Comparison of ENCODE assay signal across 9 cellular contexts in the genomic region with DNA sequence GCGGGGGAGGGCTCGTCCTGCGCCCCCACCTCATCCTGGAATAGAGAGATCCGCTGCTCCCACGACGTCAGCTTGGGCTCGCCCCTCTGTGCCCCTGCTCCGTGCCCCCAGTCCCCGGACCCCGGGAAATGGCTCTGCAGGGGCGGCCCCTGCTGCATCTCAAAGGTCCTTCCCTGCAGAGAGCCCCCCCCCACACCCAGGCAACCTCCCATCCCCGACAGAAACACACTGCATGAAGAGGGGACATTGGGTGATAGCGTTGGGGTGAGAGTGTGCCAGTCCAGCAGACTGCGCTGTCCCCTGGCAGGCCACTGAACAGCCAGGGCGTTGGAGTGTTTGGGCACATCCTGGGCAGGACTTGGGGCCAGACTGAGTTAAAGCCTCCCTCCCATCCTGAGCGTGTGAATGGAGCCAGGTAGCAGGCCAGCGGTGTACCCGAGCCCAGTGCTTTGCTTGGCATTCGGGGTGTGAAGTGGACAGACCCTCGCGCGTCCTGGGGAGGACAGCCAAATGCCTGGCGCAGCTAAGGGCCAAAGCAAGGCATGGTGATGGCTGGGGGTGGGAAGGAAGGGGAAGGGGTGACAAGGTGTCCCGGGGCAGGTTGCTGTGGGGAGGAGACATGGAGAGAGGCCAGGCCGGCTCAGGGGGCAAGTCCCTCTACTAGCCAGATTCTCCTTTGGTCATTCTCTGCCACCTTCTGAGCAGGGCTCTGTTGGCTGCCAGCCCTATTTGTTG. TPM values are rescaled to one million over a fixed set of nuclear protein-coding genes. Genes with fewer than 3 reads are reported as not detected.
A peak's percentile ranks its signal among the peaks of the same experiment; 100 is the strongest.
DNase-seq lines count a peak whose midpoint lies in the region; ATAC-seq and TF ChIP-seq lines count a peak whose summit lies in the region.
"Had no signal": no experiment of that assay in that cellular context is flagged by ENCODE, and none has a peak within 500 bp of the region (broad histone marks: within the 10 kb centered on the region; RNA-seq: fewer than 3 reads in every experiment).

No MANE protein-coding gene starts in this region.

- no peaks in the 10 kb centered on the region for H3K36me3 Mint-ChIP-seq in activated CD8-positive, alpha-beta memory T cell treated with anti-CD3 and anti-CD28 coated beads, Interleukin-2, amount 10 ng/mL, durations not matched to agents 7 days and 5 days

- H3K4me1 Mint-ChIP-seq in activated CD8-positive, alpha-beta memory T cell treated with anti-CD3 and anti-CD28 coated beads, Interleukin-2, amount 10 ng/mL, durations not matched to agents 7 days and 5 days = no peaks in the 10 kb centered on the region

- CTCF ChIA-PET in activated CD8-positive, alpha-beta memory T cell treated with anti-CD3 and anti-CD28 coated beads, Interleukin-2, amount 10 ng/mL, durations not matched to agents 7 days and 5 days (lab: Charles Lee) = interaction anchor here (0.7 to 2.6 kb wide), 4 partner anchors 11 to 292 kb away, joined by 3 to 8 read pairs (median 4); no protein-coding TSS in a partner anchor

- no peak for DNase-seq in activated CD8-positive, alpha-beta memory T cell treated with anti-CD3 and anti-CD28 coated beads, Interleukin-2, amount 10 ng/mL, durations not matched to agents 7 days and 5 days
- no peak for DNase-seq in activated CD8-positive, alpha-beta memory T cell treated with anti-CD3 and anti-CD28 coated beads for 24 hours
- DNase-seq in breast epithelium (ENCODE audit: low spot score in 2 of 2) (peak in 1 of 2 donors; percentile 38), lower leg skin (ENCODE audit: low spot score in 2 of 2) (peak in 1 of 2 donors; percentile 87), tibial artery (no peak), NCI-H128 (lab: John Stamatoyannopoulos, UW; ENCODE audit: unreplicated experiment) (no peak), NCI-H524 treated with DMSO at 0.1 percent for 48 hours (lab: John Stamatoyannopoulos, UW) (no peak)

- no peaks in the 10 kb centered on the region for H3K27me3 ChIP-seq in breast epithelium
- peaks cover 0 to 6% of the 10 kb centered on the region in 2 donors for H3K27me3 ChIP-seq in tibial artery

- no peak for TF ChIP-seq CTCF in breast epithelium (IDR thresholded peaks at IDR 0.05)
- TF ChIP-seq CTCF in lower leg skin (IDR thresholded peaks at IDR 0.05) = no peak
- TF ChIP-seq CTCF in tibial artery (IDR thresholded peaks at IDR 0.05) = no peak

- H3K4me3 ChIP-seq in breast epithelium = peak overlapping the region; percentile 77 to 98 (median 78)
- peak overlapping the region; percentile 2 for H3K4me3 ChIP-seq in lower leg skin (ENCODE audit: low read depth, poor library complexity, severe bottlenecking)
- peak overlapping the region; percentile 91 to 92 for H3K4me3 ChIP-seq in tibial artery

- no peaks in the 10 kb centered on the region for H3K9me3 Mint-ChIP-seq in activated CD8-positive, alpha-beta memory T cell treated with anti-CD3 and anti-CD28 coated beads, Interleukin-2, amount 10 ng/mL, durations not matched to agents 7 days and 5 days (ENCODE audit: low read depth)

- H3K9me3 ChIP-seq in breast epithelium (no peaks in the 10 kb centered on the region), tibial artery (no peaks in the 10 kb centered on the region)

- 46 to 77% methylated on average over 13 to 23 of the region's 25 CpGs for WGBS in lower leg skin, 2 donors

- ATAC-seq in activated CD8-positive, alpha-beta memory T cell treated with anti-CD3 and anti-CD28 coated beads, Interleukin-2, amount 10 ng/mL, durations not matched to agents 7 days and 5 days = no peak
- ATAC-seq in activated CD4-positive, CD25-positive, alpha-beta regulatory T cell treated with anti-CD3 and anti-CD28 coated beads, Interleukin-2, amount 50 U/mL, for 24 hours = no peak

- peak overlapping the region; percentile 31 for H3K4me3 Mint-ChIP-seq in activated CD8-positive, alpha-beta memory T cell treated with anti-CD3 and anti-CD28 coated beads, Interleukin-2, amount 10 ng/mL, durations not matched to agents 7 days and 5 days

- H3K36me3 ChIP-seq in breast epithelium (no peaks in the 10 kb centered on the region), tibial artery (peaks cover 0 to 2% (median 0%) of the 10 kb centered on the region in 3 donors)

- intact Hi-C loops in breast epithelium (cut with DNase I; ENCODE audit: low total_unique reads) (no loop called here), lower leg skin (cut with DNase I; ENCODE audit: low total_unique reads) (no loop called here), tibial artery (cut with DNase I; ENCODE audit: low total_unique reads) (no loop called here)

- H3K27ac Mint-ChIP-seq in activated CD8-positive, alpha-beta memory T cell treated with anti-CD3 and anti-CD28 coated beads, Interleukin-2, amount 10 ng/mL, durations not matched to agents 7 days and 5 days = no peak overlapping the region

- peaks cover 20% of the 10 kb centered on the region for H3K27me3 Mint-ChIP-seq in activated CD8-positive, alpha-beta memory T cell treated with anti-CD3 and anti-CD28 coated beads, Interleukin-2, amount 10 ng/mL, durations not matched to agents 7 days and 5 days

- TF ChIP-seq POLR2A in breast epithelium (IDR thresholded peaks at IDR 0.05) = no peak
- TF ChIP-seq POLR2A in lower leg skin (IDR thresholded peaks at IDR 0.05) = no peak

- H3K27ac ChIP-seq in breast epithelium = peak overlapping the region; percentile 88 to 97
- peak overlapping the region; percentile 96 to 97 for H3K27ac ChIP-seq in tibial artery

- H3K4me1 ChIP-seq in breast epithelium (peaks cover 5 to 16% of the 10 kb centered on the region in 2 donors), tibial artery (peaks cover 5 to 42% (median 20%) of the 10 kb centered on the region in 4 donors)

RNA-seq across cellular contexts. Expression of gene ETNK2, which starts 0.6 kb away (rescaled TPM):
- total RNA-seq in activated CD8-positive, alpha-beta memory T cell treated with anti-CD3 and anti-CD28 coated beads, Interleukin-2, amount 10 ng/mL, durations not matched to agents 7 days and 5 days = not detected
- total RNA-seq in breast epithelium (10 to 100 TPM; 13.8 to 66.1 (median 16.8) TPM), lower leg skin (10 to 100 TPM; 21.5 to 53.8 (median 42.6) TPM)

RNA-seq across cellular contexts. Expression of gene REN, which starts 13.7 kb away (rescaled TPM):
- not detected for total RNA-seq in activated CD8-positive, alpha-beta memory T cell treated with anti-CD3 and anti-CD28 coated beads, Interleukin-2, amount 10 ng/mL, durations not matched to agents 7 days and 5 days
- total RNA-seq in breast epithelium (not detected), lower leg skin (under 1 TPM in 2 of 4 donors, not detected in 2; 0.17 to 0.26 TPM)
- total RNA-seq: dermis microvascular lymphatic vessel endothelial cell had no signal

RNA-seq across cellular contexts. Expression of gene KISS1, which starts 43.8 kb away (rescaled TPM):
- total RNA-seq in activated CD8-positive, alpha-beta memory T cell treated with anti-CD3 and anti-CD28 coated beads, Interleukin-2, amount 10 ng/mL, durations not matched to agents 7 days and 5 days = not detected
- total RNA-seq in breast epithelium (not detected), lower leg skin (not detected)

Comparison
In these comparisons a context has a peak if more than half of its experiments do, and no peak if none do; other contexts are left out.
1. H3K4me3 ChIP-seq: peak in every context shown above with its lines; median percentile 92 in tibial artery; 78 in breast epithelium; 2 in lower leg skin.
2. RNA of gene ETNK2, which starts 0.6 kb away (total RNA-seq): 21.5 to 53.8 TPM in lower leg skin and 13.8 to 66.1 TPM in breast epithelium; not detected in activated CD8-positive, alpha-beta memory T cell treated with anti-CD3 and anti-CD28 coated beads, Interleukin-2, amount 10 ng/mL, durations not matched to agents 7 days and 5 days; every median in the first group is over 10 times any median in the second.